38 cellular contexts compared by ENCODE assay signal in the genomic region with DNA sequence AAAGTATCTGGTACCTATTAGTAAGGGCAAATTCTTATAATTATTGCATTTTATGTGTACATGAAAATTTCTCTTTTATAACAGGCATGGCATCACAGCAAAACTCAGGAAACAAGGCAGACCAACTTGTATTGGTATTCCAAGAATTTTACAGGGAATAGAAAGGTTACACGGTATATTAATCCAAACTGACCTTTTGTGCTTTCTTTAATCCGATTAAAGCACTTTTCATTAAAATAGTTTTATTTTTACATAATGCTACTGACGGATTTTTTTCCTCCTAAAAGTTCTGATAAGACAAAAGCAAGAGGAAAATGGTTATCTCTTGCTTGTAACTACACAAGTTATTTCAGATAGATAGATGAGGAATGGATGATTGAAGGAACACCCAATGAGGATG.
"Had no signal": no experiment of that assay in that cellular context is flagged by ENCODE, and none has a peak within 500 bp of the region (broad histone marks: within the 10 kb centered on the region; RNA-seq: fewer than 3 reads in every experiment).

No MANE protein-coding gene starts in this region.

- H3K9me3 Mint-ChIP-seq: activated naive CD4-positive, alpha-beta T cell treated with anti-CD3 and anti-CD28 coated beads for 36 hours; activated naive CD4-positive, alpha-beta T cell treated with anti-CD3 and anti-CD28 coated beads, Interleukin-2, amount 10 ng/mL, durations not matched to agents 7 days and 5 days; activated naive CD4-positive, alpha-beta T cell treated with anti-CD3 and anti-CD28 coated beads, Interleukin-2, amount 50 U/mL, for 24 hours; activated naive CD4-positive, alpha-beta T cell treated with anti-CD3 and anti-CD28 coated beads, Interleukin-2, amount 50 U/mL, for 72 hours; activated naive CD8-positive, alpha-beta T cell treated with anti-CD3 and anti-CD28 coated beads for 36 hours; activated naive CD8-positive, alpha-beta T cell treated with anti-CD3 and anti-CD28 coated beads, Interleukin-2, amount 50 U/mL, for 24 hours; activated T-cell treated with anti-CD3 and anti-CD28 coated beads, Interleukin-2, amount 50 U/mL, for 24 hours; activated T-cell treated with anti-CD3 and anti-CD28 coated beads, Interleukin-2, amount 50 U/mL, for 4 hours; activated T-cell treated with anti-CD3 and anti-CD28 coated beads, Interleukin-2, amount 50 U/mL, for 72 hours; activated T-helper 17 cell treated with anti-CD3 and anti-CD28 coated beads, Interleukin-2, amount 50 U/mL, for 72 hours; activated T-helper 2 cell treated with anti-CD3 and anti-CD28 coated beads, Interferon-gamma antibody, Interleukin-2, Interleukin-4, amounts not matched to agents 10 μg/mL and 5 μg/mL and 100 μg/mL, durations not matched to agents 14 hours and 24 hours and 36 hours; central memory CD8-positive, alpha-beta T cell had no signal

- DNase-seq: activated effector memory CD4-positive, alpha-beta T cell treated with anti-CD3 and anti-CD28 coated beads, Interleukin-2, amount 50 U/mL, for 16 hours; activated effector memory CD4-positive, alpha-beta T cell treated with Interleukin-2 at 50 U/mL for 16 hours; activated gamma-delta T cell; activated gamma-delta T cell treated with Interleukin-2 at 50 U/mL for 16 hours; activated naive CD4-positive, alpha-beta T cell; activated naive CD4-positive, alpha-beta T cell treated with anti-CD3 and anti-CD28 coated beads for 36 hours; activated naive CD4-positive, alpha-beta T cell treated with anti-CD3 and anti-CD28 coated beads, Interleukin-2, amount 10 ng/mL, durations not matched to agents 7 days and 5 days; activated naive CD4-positive, alpha-beta T cell treated with anti-CD3 and anti-CD28 coated beads, Interleukin-2, amount 50 U/mL, for 16 hours; activated naive CD4-positive, alpha-beta T cell treated with Interleukin-2 at 50 U/mL for 16 hours; activated naive CD8-positive, alpha-beta T cell treated with anti-CD3 and anti-CD28 coated beads for 36 hours; activated naive CD8-positive, alpha-beta T cell treated with anti-CD3 and anti-CD28 coated beads, Interleukin-2, amount 10 ng/mL, durations not matched to agents 7 days and 5 days; activated naive CD8-positive, alpha-beta T cell treated with anti-CD3 and anti-CD28 coated beads, Interleukin-2, amount 50 U/mL, for 24 hours; activated T-cell treated with anti-CD3 and anti-CD28 coated beads, Interleukin-2, amount 50 U/mL, for 1 hour; activated T-cell treated with anti-CD3 and anti-CD28 coated beads, Interleukin-2, amount 50 U/mL, for 24 hours; activated T-cell treated with anti-CD3 and anti-CD28 coated beads, Interleukin-2, amount 50 U/mL, for 4 hours; activated T-cell treated with anti-CD3 and anti-CD28 coated beads, Interleukin-2, amount 50 U/mL, for 48 hours; activated T-cell treated with anti-CD3 and anti-CD28 coated beads, Interleukin-2, amount 50 U/mL, for 72 hours; adrenal gland; amniotic stem cell; amygdala; anterior cingulate cortex; aorta; body of pancreas; brain microvascular endothelial cell; caudate nucleus; central memory CD4-positive, alpha-beta T cell; cerebellar nuclear complex had no signal

- H3K27me3 ChIP-seq: ascending aorta, body of pancreas, brain microvascular endothelial cell, breast epithelium, cardiac muscle cell had no signal

- H3K27ac ChIP-seq: adrenal gland, ascending aorta, body of pancreas, brain microvascular endothelial cell, breast epithelium, cardiac muscle cell had no signal

- H3K9me3 ChIP-seq: adrenal gland, ascending aorta, body of pancreas, breast epithelium had no signal

- H3K36me3 Mint-ChIP-seq: activated naive CD4-positive, alpha-beta T cell treated with anti-CD3 and anti-CD28 coated beads, Interleukin-2, amount 10 ng/mL, durations not matched to agents 7 days and 5 days; activated naive CD4-positive, alpha-beta T cell treated with anti-CD3 and anti-CD28 coated beads, Interleukin-2, amount 50 U/mL, for 24 hours; activated naive CD4-positive, alpha-beta T cell treated with anti-CD3 and anti-CD28 coated beads, Interleukin-2, amount 50 U/mL, for 72 hours; activated naive CD8-positive, alpha-beta T cell; activated naive CD8-positive, alpha-beta T cell treated with anti-CD3 and anti-CD28 coated beads for 36 hours; activated naive CD8-positive, alpha-beta T cell treated with anti-CD3 and anti-CD28 coated beads, Interleukin-2, amount 10 ng/mL, durations not matched to agents 7 days and 5 days; brain had no signal

- ATAC-seq: activated naive CD4-positive, alpha-beta T cell treated with anti-CD3 and anti-CD28 coated beads, Interleukin-2, amount 50 U/mL, for 72 hours; activated naive CD8-positive, alpha-beta T cell treated with anti-CD3 and anti-CD28 coated beads, Interleukin-2, amount 50 U/mL, for 24 hours; activated T-cell treated with anti-CD3 and anti-CD28 coated beads, Interleukin-2, amount 50 U/mL, for 4 hours; activated T-cell treated with anti-CD3 and anti-CD28 coated beads, Interleukin-2, amount 50 U/mL, for 72 hours; activated T-helper 17 cell treated with anti-CD3 and anti-CD28 coated beads, Interleukin-2, amount 50 U/mL, for 72 hours; body of pancreas had no signal

- H3K4me1 ChIP-seq: adrenal gland, ascending aorta, body of pancreas, breast epithelium had no signal

- H3K4me1 Mint-ChIP-seq: activated naive CD4-positive, alpha-beta T cell treated with anti-CD3 and anti-CD28 coated beads, Interleukin-2, amount 10 ng/mL, durations not matched to agents 7 days and 5 days; activated naive CD4-positive, alpha-beta T cell treated with anti-CD3 and anti-CD28 coated beads, Interleukin-2, amount 50 U/mL, for 24 hours; activated naive CD8-positive, alpha-beta T cell treated with anti-CD3 and anti-CD28 coated beads for 36 hours; activated naive CD8-positive, alpha-beta T cell treated with anti-CD3 and anti-CD28 coated beads, Interleukin-2, amount 10 ng/mL, durations not matched to agents 7 days and 5 days; activated naive CD8-positive, alpha-beta T cell treated with anti-CD3 and anti-CD28 coated beads, Interleukin-2, amount 50 U/mL, for 24 hours; activated T-helper 17 cell treated with anti-CD3 and anti-CD28 coated beads, Interleukin-2, amount 50 U/mL, for 72 hours; central memory CD8-positive, alpha-beta T cell had no signal

- H3K4me3 ChIP-seq: adrenal gland, ascending aorta, body of pancreas, breast epithelium, cardiac muscle cell had no signal

- H3K4me3 Mint-ChIP-seq: activated naive CD4-positive, alpha-beta T cell treated with anti-CD3 and anti-CD28 coated beads for 36 hours; activated naive CD4-positive, alpha-beta T cell treated with anti-CD3 and anti-CD28 coated beads, Interleukin-2, amount 10 ng/mL, durations not matched to agents 7 days and 5 days; activated naive CD4-positive, alpha-beta T cell treated with anti-CD3 and anti-CD28 coated beads, Interleukin-2, amount 50 U/mL, for 24 hours; activated naive CD8-positive, alpha-beta T cell; activated naive CD8-positive, alpha-beta T cell treated with anti-CD3 and anti-CD28 coated beads for 36 hours; activated naive CD8-positive, alpha-beta T cell treated with anti-CD3 and anti-CD28 coated beads, Interleukin-2, amount 10 ng/mL, durations not matched to agents 7 days and 5 days; activated naive CD8-positive, alpha-beta T cell treated with anti-CD3 and anti-CD28 coated beads, Interleukin-2, amount 50 U/mL, for 24 hours; activated T-cell treated with anti-CD3 and anti-CD28 coated beads, Interleukin-2, amount 50 U/mL, for 24 hours; activated T-cell treated with anti-CD3 and anti-CD28 coated beads, Interleukin-2, amount 50 U/mL, for 4 hours; activated T-cell treated with anti-CD3 and anti-CD28 coated beads, Interleukin-2, amount 50 U/mL, for 72 hours; activated T-helper 1 cell treated with anti-CD3 and anti-CD28 coated beads, Interleukin-12 subunit alpha, Interleukin-12 subunit beta, Interleukin-2, Interleukin-4 antibody, amounts not matched to agents 30 ng/mL and 10 ng/mL and 1 ng/mL, durations not matched to agents 14 hours and 24 hours and 36 hours; activated T-helper 17 cell treated with anti-CD3 and anti-CD28 coated beads, Interleukin-2, amount 50 U/mL, for 72 hours; brain; central memory CD8-positive, alpha-beta T cell had no signal

- H3K36me3 ChIP-seq: adrenal gland, ascending aorta, brain microvascular endothelial cell, breast epithelium, cardiac muscle cell had no signal

- H3K27ac Mint-ChIP-seq: activated naive CD4-positive, alpha-beta T cell treated with anti-CD3 and anti-CD28 coated beads for 36 hours; activated naive CD4-positive, alpha-beta T cell treated with anti-CD3 and anti-CD28 coated beads, Interleukin-2, amount 10 ng/mL, durations not matched to agents 7 days and 5 days; activated naive CD4-positive, alpha-beta T cell treated with anti-CD3 and anti-CD28 coated beads, Interleukin-2, amount 50 U/mL, for 24 hours; activated naive CD4-positive, alpha-beta T cell treated with anti-CD3 and anti-CD28 coated beads, Interleukin-2, amount 50 U/mL, for 72 hours; activated naive CD8-positive, alpha-beta T cell; activated naive CD8-positive, alpha-beta T cell treated with anti-CD3 and anti-CD28 coated beads for 36 hours; activated naive CD8-positive, alpha-beta T cell treated with anti-CD3 and anti-CD28 coated beads, Interleukin-2, amount 10 ng/mL, durations not matched to agents 7 days and 5 days; activated naive CD8-positive, alpha-beta T cell treated with anti-CD3 and anti-CD28 coated beads, Interleukin-2, amount 50 U/mL, for 24 hours; activated T-cell treated with anti-CD3 and anti-CD28 coated beads, Interleukin-2, amount 50 U/mL, for 24 hours; activated T-cell treated with anti-CD3 and anti-CD28 coated beads, Interleukin-2, amount 50 U/mL, for 72 hours; activated T-helper 1 cell treated with anti-CD3 and anti-CD28 coated beads, Interleukin-12 subunit alpha, Interleukin-12 subunit beta, Interleukin-2, Interleukin-4 antibody, amounts not matched to agents 30 ng/mL and 10 ng/mL and 1 ng/mL, durations not matched to agents 14 hours and 24 hours and 36 hours; activated T-helper 17 cell treated with anti-CD3 and anti-CD28 coated beads, Interleukin-2, amount 50 U/mL, for 72 hours; activated T-helper 2 cell treated with anti-CD3 and anti-CD28 coated beads, Interferon-gamma antibody, Interleukin-2, Interleukin-4, amounts not matched to agents 10 μg/mL and 5 μg/mL and 100 μg/mL, durations not matched to agents 14 hours and 24 hours and 36 hours had no signal
